1 cellular context compared by ENCODE assay signal in the genomic region with DNA sequence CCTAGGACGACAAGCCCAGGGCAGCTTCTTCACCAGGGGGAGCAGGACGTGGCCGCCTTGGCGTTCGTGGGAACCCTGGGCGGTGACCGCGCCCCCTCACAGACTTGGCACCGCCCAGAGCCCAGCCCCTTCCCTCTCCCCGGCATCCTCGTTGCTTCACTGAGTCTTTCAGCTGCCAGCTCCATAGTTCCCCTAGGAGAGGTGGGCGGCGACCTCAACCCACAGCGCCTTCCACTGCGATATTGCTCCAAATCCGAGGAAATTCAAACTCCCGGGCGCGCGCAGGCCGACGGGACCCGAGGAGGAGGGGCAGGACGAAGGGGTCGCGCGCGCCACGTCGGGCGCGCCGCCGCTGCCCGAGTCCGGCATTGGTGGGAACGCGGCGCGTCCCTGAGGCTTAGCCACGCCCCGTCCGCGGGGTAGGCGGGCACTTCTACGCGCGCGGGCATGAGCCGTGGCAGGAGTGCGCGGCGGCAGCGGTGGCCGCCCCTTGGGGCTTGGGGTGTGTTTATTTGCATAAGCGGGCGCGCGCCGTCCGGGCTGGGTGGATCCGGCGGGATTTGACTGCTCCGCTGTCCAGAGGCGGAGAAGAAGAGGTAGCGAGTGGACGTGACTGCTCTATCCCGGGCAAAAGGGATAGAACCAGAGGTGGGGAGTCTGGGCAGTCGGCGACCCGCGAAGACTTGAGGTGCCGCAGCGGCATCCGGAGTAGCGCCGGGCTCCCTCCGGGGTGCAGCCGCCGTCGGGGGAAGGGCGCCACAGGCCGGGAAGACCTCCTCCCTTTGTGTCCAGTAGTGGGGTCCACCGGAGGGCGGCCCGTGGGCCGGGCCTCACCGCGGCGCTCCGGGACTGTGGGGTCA.
A peak's percentile ranks its signal among the peaks of the same experiment; 100 is the strongest.
TF ChIP-seq lines count a peak whose summit lies in the region.

A gene with protein sequence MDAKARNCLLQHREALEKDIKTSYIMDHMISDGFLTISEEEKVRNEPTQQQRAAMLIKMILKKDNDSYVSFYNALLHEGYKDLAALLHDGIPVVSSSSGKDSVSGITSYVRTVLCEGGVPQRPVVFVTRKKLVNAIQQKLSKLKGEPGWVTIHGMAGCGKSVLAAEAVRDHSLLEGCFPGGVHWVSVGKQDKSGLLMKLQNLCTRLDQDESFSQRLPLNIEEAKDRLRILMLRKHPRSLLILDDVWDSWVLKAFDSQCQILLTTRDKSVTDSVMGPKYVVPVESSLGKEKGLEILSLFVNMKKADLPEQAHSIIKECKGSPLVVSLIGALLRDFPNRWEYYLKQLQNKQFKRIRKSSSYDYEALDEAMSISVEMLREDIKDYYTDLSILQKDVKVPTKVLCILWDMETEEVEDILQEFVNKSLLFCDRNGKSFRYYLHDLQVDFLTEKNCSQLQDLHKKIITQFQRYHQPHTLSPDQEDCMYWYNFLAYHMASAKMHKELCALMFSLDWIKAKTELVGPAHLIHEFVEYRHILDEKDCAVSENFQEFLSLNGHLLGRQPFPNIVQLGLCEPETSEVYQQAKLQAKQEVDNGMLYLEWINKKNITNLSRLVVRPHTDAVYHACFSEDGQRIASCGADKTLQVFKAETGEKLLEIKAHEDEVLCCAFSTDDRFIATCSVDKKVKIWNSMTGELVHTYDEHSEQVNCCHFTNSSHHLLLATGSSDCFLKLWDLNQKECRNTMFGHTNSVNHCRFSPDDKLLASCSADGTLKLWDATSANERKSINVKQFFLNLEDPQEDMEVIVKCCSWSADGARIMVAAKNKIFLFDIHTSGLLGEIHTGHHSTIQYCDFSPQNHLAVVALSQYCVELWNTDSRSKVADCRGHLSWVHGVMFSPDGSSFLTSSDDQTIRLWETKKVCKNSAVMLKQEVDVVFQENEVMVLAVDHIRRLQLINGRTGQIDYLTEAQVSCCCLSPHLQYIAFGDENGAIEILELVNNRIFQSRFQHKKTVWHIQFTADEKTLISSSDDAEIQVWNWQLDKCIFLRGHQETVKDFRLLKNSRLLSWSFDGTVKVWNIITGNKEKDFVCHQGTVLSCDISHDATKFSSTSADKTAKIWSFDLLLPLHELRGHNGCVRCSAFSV (N-terminal part only) (plus strand): TSS at position 579 of the 860 bp plus-strand sequence. CDS start 3,070 bp downstream, outside the sequence.
A gene with protein sequence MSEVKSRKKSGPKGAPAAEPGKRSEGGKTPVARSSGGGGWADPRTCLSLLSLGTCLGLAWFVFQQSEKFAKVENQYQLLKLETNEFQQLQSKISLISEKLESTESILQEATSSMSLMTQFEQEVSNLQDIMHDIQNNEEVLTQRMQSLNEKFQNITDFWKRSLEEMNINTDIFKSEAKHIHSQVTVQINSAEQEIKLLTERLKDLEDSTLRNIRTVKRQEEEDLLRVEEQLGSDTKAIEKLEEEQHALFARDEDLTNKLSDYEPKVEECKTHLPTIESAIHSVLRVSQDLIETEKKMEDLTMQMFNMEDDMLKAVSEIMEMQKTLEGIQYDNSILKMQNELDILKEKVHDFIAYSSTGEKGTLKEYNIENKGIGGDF (minus strand): TSS at position 77 of the 860 bp plus-strand sequence. CDS start 87 bp downstream, outside the sequence.

TF ChIP-seq in K562, 482 proteins besides CTCF, POLR2A, EP300 and RAD21 (continued from another document and continues in another):
- no peak for TF ChIP-seq KLF6 (CRISPR knock-in tag; IDR thresholded peaks at IDR 0.05; ENCODE audit: borderline replicate concordance)
- TF ChIP-seq, protein P1, sequence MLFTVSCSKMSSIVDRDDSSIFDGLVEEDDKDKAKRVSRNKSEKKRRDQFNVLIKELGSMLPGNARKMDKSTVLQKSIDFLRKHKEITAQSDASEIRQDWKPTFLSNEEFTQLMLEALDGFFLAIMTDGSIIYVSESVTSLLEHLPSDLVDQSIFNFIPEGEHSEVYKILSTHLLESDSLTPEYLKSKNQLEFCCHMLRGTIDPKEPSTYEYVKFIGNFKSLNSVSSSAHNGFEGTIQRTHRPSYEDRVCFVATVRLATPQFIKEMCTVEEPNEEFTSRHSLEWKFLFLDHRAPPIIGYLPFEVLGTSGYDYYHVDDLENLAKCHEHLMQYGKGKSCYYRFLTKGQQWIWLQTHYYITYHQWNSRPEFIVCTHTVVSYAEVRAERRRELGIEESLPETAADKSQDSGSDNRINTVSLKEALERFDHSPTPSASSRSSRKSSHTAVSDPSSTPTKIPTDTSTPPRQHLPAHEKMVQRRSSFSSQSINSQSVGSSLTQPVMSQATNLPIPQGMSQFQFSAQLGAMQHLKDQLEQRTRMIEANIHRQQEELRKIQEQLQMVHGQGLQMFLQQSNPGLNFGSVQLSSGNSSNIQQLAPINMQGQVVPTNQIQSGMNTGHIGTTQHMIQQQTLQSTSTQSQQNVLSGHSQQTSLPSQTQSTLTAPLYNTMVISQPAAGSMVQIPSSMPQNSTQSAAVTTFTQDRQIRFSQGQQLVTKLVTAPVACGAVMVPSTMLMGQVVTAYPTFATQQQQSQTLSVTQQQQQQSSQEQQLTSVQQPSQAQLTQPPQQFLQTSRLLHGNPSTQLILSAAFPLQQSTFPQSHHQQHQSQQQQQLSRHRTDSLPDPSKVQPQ (CRISPR knock-in tag; IDR thresholded peaks at IDR 0.05; ENCODE audit: borderline replicate concordance): no peak
- peak; percentile 43; the same call in 1 of the 2 replicates for TF ChIP-seq SMAD4 (CRISPR knock-in tag; conservative IDR thresholded peaks at IDR 0.05)
- TF ChIP-seq, protein P2, sequence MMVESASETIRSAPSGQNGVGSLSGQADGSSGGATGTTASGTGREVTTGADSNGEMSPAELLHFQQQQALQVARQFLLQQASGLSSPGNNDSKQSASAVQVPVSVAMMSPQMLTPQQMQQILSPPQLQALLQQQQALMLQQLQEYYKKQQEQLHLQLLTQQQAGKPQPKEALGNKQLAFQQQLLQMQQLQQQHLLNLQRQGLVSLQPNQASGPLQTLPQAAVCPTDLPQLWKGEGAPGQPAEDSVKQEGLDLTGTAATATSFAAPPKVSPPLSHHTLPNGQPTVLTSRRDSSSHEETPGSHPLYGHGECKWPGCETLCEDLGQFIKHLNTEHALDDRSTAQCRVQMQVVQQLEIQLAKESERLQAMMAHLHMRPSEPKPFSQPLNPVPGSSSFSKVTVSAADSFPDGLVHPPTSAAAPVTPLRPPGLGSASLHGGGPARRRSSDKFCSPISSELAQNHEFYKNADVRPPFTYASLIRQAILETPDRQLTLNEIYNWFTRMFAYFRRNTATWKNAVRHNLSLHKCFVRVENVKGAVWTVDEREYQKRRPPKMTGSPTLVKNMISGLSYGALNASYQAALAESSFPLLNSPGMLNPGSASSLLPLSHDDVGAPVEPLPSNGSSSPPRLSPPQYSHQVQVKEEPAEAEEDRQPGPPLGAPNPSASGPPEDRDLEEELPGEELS (CRISPR knock-in tag; IDR thresholded peaks at IDR 0.05; ENCODE audit: borderline replicate concordance): no peak
- TF ChIP-seq, protein P3, sequence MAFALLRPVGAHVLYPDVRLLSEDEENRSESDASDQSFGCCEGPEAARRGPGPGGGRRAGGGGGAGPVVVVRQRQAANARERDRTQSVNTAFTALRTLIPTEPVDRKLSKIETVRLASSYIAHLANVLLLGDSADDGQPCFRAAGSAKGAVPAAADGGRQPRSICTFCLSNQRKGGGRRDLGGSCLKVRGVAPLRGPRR (CRISPR knock-in tag; IDR thresholded peaks at IDR 0.05): no peak
- TF ChIP-seq ARHGAP35 (IDR thresholded peaks at IDR 0.05; ENCODE audit: partially characterized antibody): no peak
- TF ChIP-seq FOXP1 (CRISPR knock-in tag; IDR thresholded peaks at IDR 0.05): 0 out of 2 replicates have a peak, but pooled peaks have one; percentile 20
- peak; percentile 74; the same call in 1 of the 2 replicates for TF ChIP-seq PML (IDR thresholded peaks at IDR 0.05; ENCODE audit: low read length)
- TF ChIP-seq, protein P4, sequence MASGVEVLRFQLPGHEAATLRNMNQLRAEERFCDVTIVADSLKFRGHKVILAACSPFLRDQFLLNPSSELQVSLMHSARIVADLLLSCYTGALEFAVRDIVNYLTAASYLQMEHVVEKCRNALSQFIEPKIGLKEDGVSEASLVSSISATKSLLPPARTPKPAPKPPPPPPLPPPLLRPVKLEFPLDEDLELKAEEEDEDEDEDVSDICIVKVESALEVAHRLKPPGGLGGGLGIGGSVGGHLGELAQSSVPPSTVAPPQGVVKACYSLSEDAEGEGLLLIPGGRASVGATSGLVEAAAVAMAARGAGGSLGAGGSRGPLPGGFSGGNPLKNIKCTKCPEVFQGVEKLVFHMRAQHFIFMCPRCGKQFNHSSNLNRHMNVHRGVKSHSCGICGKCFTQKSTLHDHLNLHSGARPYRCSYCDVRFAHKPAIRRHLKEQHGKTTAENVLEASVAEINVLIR (CRISPR knock-in tag; IDR thresholded peaks at IDR 0.05): no peak
- TF ChIP-seq RFX5 (IDR thresholded peaks at IDR 0.05; ENCODE audit: low read depth, low read length): no peak
- TF ChIP-seq CSDE1 (IDR thresholded peaks at IDR 0.05): no peak
- TF ChIP-seq, protein P5, sequence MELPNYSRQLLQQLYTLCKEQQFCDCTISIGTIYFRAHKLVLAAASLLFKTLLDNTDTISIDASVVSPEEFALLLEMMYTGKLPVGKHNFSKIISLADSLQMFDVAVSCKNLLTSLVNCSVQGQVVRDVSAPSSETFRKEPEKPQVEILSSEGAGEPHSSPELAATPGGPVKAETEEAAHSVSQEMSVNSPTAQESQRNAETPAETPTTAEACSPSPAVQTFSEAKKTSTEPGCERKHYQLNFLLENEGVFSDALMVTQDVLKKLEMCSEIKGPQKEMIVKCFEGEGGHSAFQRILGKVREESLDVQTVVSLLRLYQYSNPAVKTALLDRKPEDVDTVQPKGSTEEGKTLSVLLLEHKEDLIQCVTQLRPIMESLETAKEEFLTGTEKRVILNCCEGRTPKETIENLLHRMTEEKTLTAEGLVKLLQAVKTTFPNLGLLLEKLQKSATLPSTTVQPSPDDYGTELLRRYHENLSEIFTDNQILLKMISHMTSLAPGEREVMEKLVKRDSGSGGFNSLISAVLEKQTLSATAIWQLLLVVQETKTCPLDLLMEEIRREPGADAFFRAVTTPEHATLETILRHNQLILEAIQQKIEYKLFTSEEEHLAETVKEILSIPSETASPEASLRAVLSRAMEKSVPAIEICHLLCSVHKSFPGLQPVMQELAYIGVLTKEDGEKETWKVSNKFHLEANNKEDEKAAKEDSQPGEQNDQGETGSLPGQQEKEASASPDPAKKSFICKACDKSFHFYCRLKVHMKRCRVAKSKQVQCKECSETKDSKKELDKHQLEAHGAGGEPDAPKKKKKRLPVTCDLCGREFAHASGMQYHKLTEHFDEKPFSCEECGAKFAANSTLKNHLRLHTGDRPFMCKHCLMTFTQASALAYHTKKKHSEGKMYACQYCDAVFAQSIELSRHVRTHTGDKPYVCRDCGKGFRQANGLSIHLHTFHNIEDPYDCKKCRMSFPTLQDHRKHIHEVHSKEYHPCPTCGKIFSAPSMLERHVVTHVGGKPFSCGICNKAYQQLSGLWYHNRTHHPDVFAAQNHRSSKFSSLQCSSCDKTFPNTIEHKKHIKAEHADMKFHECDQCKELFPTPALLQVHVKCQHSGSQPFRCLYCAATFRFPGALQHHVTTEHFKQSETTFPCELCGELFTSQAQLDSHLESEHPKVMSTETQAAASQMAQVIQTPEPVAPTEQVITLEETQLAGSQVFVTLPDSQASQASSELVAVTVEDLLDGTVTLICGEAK (IDR thresholded peaks at IDR 0.05): no peak
- TF ChIP-seq, protein P5 (CRISPR knock-in tag; IDR thresholded peaks at IDR 0.05): no peak
- TF ChIP-seq HDGF (IDR thresholded peaks at IDR 0.05): no peak
- no peak for TF ChIP-seq HDAC3 (IDR thresholded peaks at IDR 0.05; ENCODE audit: borderline replicate concordance, partially characterized antibody)
- no peak for TF ChIP-seq SNIP1 (IDR thresholded peaks at IDR 0.05; ENCODE audit: low read depth)
- peak; percentile 64; the same call in 1 of the 2 replicates for TF ChIP-seq ZBTB7A (IDR thresholded peaks at IDR 0.05; ENCODE audit: borderline replicate concordance, control insufficient read depth, low read depth, low read length)
